8 cellular contexts compared by ENCODE assay signal in genomic region chr4:12729384-12729783, GRCh38.
A peak's percentile ranks its signal among the peaks of the same experiment; 100 is the strongest.
DNase-seq lines count a peak whose midpoint lies in the region; ATAC-seq and TF ChIP-seq lines count a peak whose summit lies in the region.

No MANE protein-coding gene starts in this region.

- no peak for DNase-seq in BE2C
- peak; percentile 31 for DNase-seq in GM20000 (ENCODE audit: low spot score)
- no peak for DNase-seq in RWPE2 (ENCODE audit: low spot score)
- peak; percentile 25 for DNase-seq in inferior parietal cortex (ENCODE audit: extremely low spot score)
- no peak for DNase-seq in sigmoid colon
- DNase-seq in T-helper 17 cell: no peak

- TF ChIP-seq POLR2A in GM18505 (IDR thresholded peaks at IDR 0.05; ENCODE audit: borderline replicate concordance, extremely low read depth, insufficient read depth, insufficient read length): no peak
- no peak for TF ChIP-seq POLR2A in sigmoid colon (IDR thresholded peaks at IDR 0.05)

- H3K36me3 ChIP-seq in BE2C (no peaks in the 10 kb centered on the region), RWPE2 (ENCODE audit: low read depth) (no peaks in the 10 kb centered on the region), sigmoid colon (no peaks in the 10 kb centered on the region)

- H3K27ac Mint-ChIP-seq in T-helper 17 cell: no peak overlapping the region

- TF ChIP-seq CTCF in BE2C (IDR thresholded peaks at IDR 0.05; ENCODE audit: low read depth, low read length) (peak; percentile 34), GM20000 (IDR thresholded peaks at IDR 0.05; ENCODE audit: extremely low read depth, missing control alignments) (no peak), RWPE2 (IDR thresholded peaks at IDR 0.05; ENCODE audit: poor library complexity, severe bottlenecking) (peak; percentile 63), sigmoid colon (IDR thresholded peaks at IDR 0.05) (peak in 1 of 4 experiments; percentile 43)

- H3K4me1 ChIP-seq in BE2C (no peaks in the 10 kb centered on the region), RWPE2 (ENCODE audit: insufficient read depth, poor library complexity, severe bottlenecking) (no peaks in the 10 kb centered on the region), sigmoid colon (no peaks in the 10 kb centered on the region)

- H3K27me3 Mint-ChIP-seq in T-helper 17 cell: peaks cover 34% of the 10 kb centered on the region

- no peak for TF ChIP-seq EP300 in sigmoid colon (IDR thresholded peaks at IDR 0.05)

- H3K36me3 Mint-ChIP-seq in T-helper 17 cell (ENCODE audit: low read depth): no peaks in the 10 kb centered on the region

- intact Hi-C loops in sigmoid colon (cut with DNase I): loop anchor here (2.0 kb wide), 1 partner anchor 819 kb away; no protein-coding TSS in a partner anchor

- WGBS in sigmoid colon, 2 donors: 0% methylated on average over 1 of the region's 1 CpG

- no peak overlapping the region for H3K4me3 Mint-ChIP-seq in T-helper 17 cell

- no peak overlapping the region for H3K27ac ChIP-seq in RWPE2 (ENCODE audit: poor library complexity, severe bottlenecking)
- H3K27ac ChIP-seq in sigmoid colon: no peak overlapping the region

- H3K4me1 Mint-ChIP-seq in T-helper 17 cell: peaks cover 3% of the 10 kb centered on the region

- ATAC-seq in RWPE2 (ENCODE audit: low read depth) (no peak), HG03045 (IDR thresholded peaks at IDR 0.05; ENCODE audit: unreplicated experiment) (no peak), GM18505 (IDR thresholded peaks at IDR 0.05; ENCODE audit: unreplicated experiment) (no peak), T-helper 17 cell (no peak)

- no peak overlapping the region for H3K4me3 ChIP-seq in BE2C (ENCODE audit: low read depth, low read length)
- H3K4me3 ChIP-seq in RWPE2 (ENCODE audit: severe bottlenecking): no peak overlapping the region
- no peak overlapping the region for H3K4me3 ChIP-seq in sigmoid colon

- H3K27me3 ChIP-seq in BE2C (no peaks in the 10 kb centered on the region), RWPE2 (ENCODE audit: insufficient read depth, poor library complexity, severe bottlenecking) (no peaks in the 10 kb centered on the region), sigmoid colon (no peaks in the 10 kb centered on the region)

- no peaks in the 10 kb centered on the region for H3K9me3 ChIP-seq in BE2C
- H3K9me3 ChIP-seq in RWPE2 (ENCODE audit: severe bottlenecking): no peaks in the 10 kb centered on the region
- no peaks in the 10 kb centered on the region for H3K9me3 ChIP-seq in sigmoid colon
- no peaks in the 10 kb centered on the region for H3K9me3 ChIP-seq in T-helper 17 cell (ENCODE audit: control insufficient read depth, low read length, poor library complexity, severe bottlenecking)

Comparison
In these comparisons a context has a peak if more than half of its experiments do, and no peak if none do; other contexts are left out.
1. DNase-seq: peak in GM20000 (single experiment) and inferior parietal cortex (single experiment); none in BE2C (single experiment), RWPE2 (single experiment), sigmoid colon (single experiment) and T-helper 17 cell (0 of 3).